1 cellular context compared by ENCODE assay signal in genomic region chr1:110962892-110963665, GRCh38.
TF ChIP-seq lines count a peak whose summit lies in the region.

No MANE protein-coding gene starts in this region.

TF ChIP-seq in HepG2, 621 proteins besides CTCF, POLR2A, EP300 and RAD21 (continued from another document and continues in another):
- TF ChIP-seq AHDC1 (CRISPR knock-in tag; IDR thresholded peaks at IDR 0.05; ENCODE audit: borderline replicate concordance) (no peak), ZNF740 (CRISPR knock-in tag; IDR thresholded peaks at IDR 0.05) (no peak), SOX6 (IDR thresholded peaks at IDR 0.05) (no peak), SOX6 (CRISPR knock-in tag; IDR thresholded peaks at IDR 0.05) (no peak), ZNF331 (CRISPR knock-in tag; IDR thresholded peaks at IDR 0.05) (peak; percentile 52; the same call in 1 of the 2 replicates), ZNF234 (CRISPR knock-in tag; conservative IDR thresholded peaks at IDR 0.05) (peak; percentile 58; the same call in 1 of the 2 replicates), SRSF1 (optimal IDR thresholded peaks at IDR 0.05; ENCODE audit: low read depth, low read length) (no peak), RARG (CRISPR knock-in tag; IDR thresholded peaks at IDR 0.05; ENCODE audit: low read depth) (0 out of 2 replicates have a peak, but pooled peaks have one; percentile 56), HMGXB3 (CRISPR knock-in tag; IDR thresholded peaks at IDR 0.05; ENCODE audit: borderline replicate concordance) (peak; percentile 93), MYNN (CRISPR knock-in tag; IDR thresholded peaks at IDR 0.05; ENCODE audit: low read depth) (peak; percentile 40; the same call in 1 of the 2 replicates), HIC2 (CRISPR knock-in tag; IDR thresholded peaks at IDR 0.05; ENCODE audit: low read depth) (no peak), ZNF776 (CRISPR knock-in tag; IDR thresholded peaks at IDR 0.05) (no peak), ZNF589 (CRISPR knock-in tag; conservative IDR thresholded peaks at IDR 0.05) (no peak; the same call in 1 of the 2 replicates), NFYC (CRISPR knock-in tag; IDR thresholded peaks at IDR 0.05) (no peak), ZNF350 (CRISPR knock-in tag; IDR thresholded peaks at IDR 0.05; ENCODE audit: borderline replicate concordance, low read depth) (no peak), NR3C1 (CRISPR knock-in tag; IDR thresholded peaks at IDR 0.05) (no peak), RBM39 (IDR thresholded peaks at IDR 0.05; ENCODE audit: low read depth, low read length, poor library complexity, severe bottlenecking) (no peak), ZNF337 (CRISPR knock-in tag; IDR thresholded peaks at IDR 0.05; ENCODE audit: borderline replicate concordance, low read depth) (0 out of 2 replicates have a peak, but pooled peaks have one; percentile 57), ZNF280B (CRISPR knock-in tag; IDR thresholded peaks at IDR 0.05; ENCODE audit: borderline replicate concordance) (no peak), MEF2D (CRISPR knock-in tag; IDR thresholded peaks at IDR 0.05) (no peak; the same call in 1 of the 2 replicates), ASH2L (IDR thresholded peaks at IDR 0.05; ENCODE audit: insufficient read length, low read depth, low read length) (no peak), ESRRA (CRISPR knock-in tag; IDR thresholded peaks at IDR 0.05; ENCODE audit: low read depth) (peak; percentile 42; the same call in 1 of the 2 replicates), FOXC1 (CRISPR knock-in tag; IDR thresholded peaks at IDR 0.05; ENCODE audit: borderline replicate concordance) (no peak), RORA (CRISPR knock-in tag; IDR thresholded peaks at IDR 0.05) (peak; percentile 87), DDIT3 (CRISPR knock-in tag; IDR thresholded peaks at IDR 0.05) (no peak), TFAP4 (IDR thresholded peaks at IDR 0.05; ENCODE audit: borderline replicate concordance, low read depth) (no peak), ZNF879 (CRISPR knock-in tag; IDR thresholded peaks at IDR 0.05) (no peak), ARID4A (CRISPR knock-in tag; IDR thresholded peaks at IDR 0.05; ENCODE audit: borderline replicate concordance) (no peak), SRY (CRISPR knock-in tag; IDR thresholded peaks at IDR 0.05) (peak; percentile 86; the same call in 1 of the 2 replicates), MBNL3 (CRISPR knock-in tag; conservative IDR thresholded peaks at IDR 0.05) (no peak), ZNF800 (CRISPR knock-in tag; IDR thresholded peaks at IDR 0.05) (peak; percentile 29; the same call in 1 of the 2 replicates), ZNF619 (CRISPR knock-in tag; IDR thresholded peaks at IDR 0.05) (no peak), THAP7 (CRISPR knock-in tag; IDR thresholded peaks at IDR 0.05) (no peak; the same call in 1 of the 2 replicates)
